Comparison of ENCODE assay signal across 8 cellular contexts in genomic region chr2:181891258-181891965, GRCh38. TPM values are rescaled to one million over a fixed set of nuclear protein-coding genes. Genes with fewer than 3 reads are reported as not detected.
A peak's percentile ranks its signal among the peaks of the same experiment; 100 is the strongest.
DNase-seq lines count a peak whose midpoint lies in the region; ATAC-seq and TF ChIP-seq lines count a peak whose summit lies in the region.

ITPRID2 (plus strand) TSS chr2:181891730; CDS start chr2:181892067, 337 bp downstream.

- H3K27ac ChIP-seq in lung (ENCODE audit: low read depth in 1 of 2, low read length in 1 of 2) = peak within 1 kb of the TSS; percentile 97 to 99

- DNase-seq in BE2C (peak; percentile 77), NCI-H524 treated with DMSO at 0.1 percent for 48 hours (lab: John Stamatoyannopoulos, UW) (peak; percentile 6), lung (ENCODE audit: low spot score) (peak; percentile 87)
- peak; percentile 78 for DNase-seq in activated CD4-positive, alpha-beta memory T cell treated with anti-CD3 and anti-CD28 coated beads for 36 hours
- DNase-seq in effector CD4-positive, alpha-beta T cell = peak; percentile 46
- DNase-seq in stimulated activated CD4-positive, alpha-beta T cell treated with anti-CD3 and anti-CD28 coated beads, TNF-alpha, amount 100 ng/mL, for 24 hours (ENCODE audit: low read depth in 3 of 3) = peak; percentile 31 to 70 (median 48)

- peaks cover 8% of the 10 kb centered on the region for H3K36me3 Mint-ChIP-seq in activated CD4-positive, alpha-beta memory T cell treated with anti-CD3 and anti-CD28 coated beads for 36 hours

- TF ChIP-seq CTCF in BE2C (IDR thresholded peaks at IDR 0.05; ENCODE audit: low read depth, low read length) (no peak), lung (IDR thresholded peaks at IDR 0.05; ENCODE audit: control extremely low read depth, extremely low read depth) (no peak)

- H3K27ac Mint-ChIP-seq in activated CD4-positive, alpha-beta memory T cell treated with anti-CD3 and anti-CD28 coated beads for 36 hours = peak within 1 kb of the TSS; percentile 77

- 1% methylated on average over 24 to 58 of the region's 58 CpGs for WGBS in lung, 2 donors

- CTCF ChIA-PET in activated CD4-positive, alpha-beta memory T cell treated with anti-CD3 and anti-CD28 coated beads for 36 hours (lab: Charles Lee) = interaction anchor here (1.1 to 2.1 kb wide), 4 partner anchors 11 to 168 kb away, joined by 3 to 13 read pairs (median 5); no protein-coding TSS in a partner anchor

- ATAC-seq in GM19025 (IDR thresholded peaks at IDR 0.05; ENCODE audit: low read depth, unreplicated experiment) = peak; percentile 86
- ATAC-seq in HG03280 (IDR thresholded peaks at IDR 0.05; ENCODE audit: unreplicated experiment) = peak; percentile 89
- peak; percentile 95 for ATAC-seq in lung (ENCODE audit: insufficient read depth, low FRiP score)

- H3K36me3 ChIP-seq in BE2C (no peaks in the 10 kb centered on the region), lung (ENCODE audit: control insufficient read depth in 2 of 2, insufficient read depth in 2 of 2, low read length in 2 of 2) (no peaks in the 10 kb centered on the region)

- intact Hi-C loops in activated CD4-positive, alpha-beta memory T cell treated with anti-CD3 and anti-CD28 coated beads for 36 hours (cut with micrococcal nuclease) = loop anchor here (1.0 to 10.0 kb wide), 8 partner anchors 16 to 1884 kb away; partner anchors contain the start of genes CWC22, DNAJC10, ITGA4 and UBE2E3

- H3K4me3 ChIP-seq in BE2C (ENCODE audit: low read depth, low read length) (peak within 1 kb of the TSS; percentile 74), lung (peak within 1 kb of the TSS; percentile 93)

- H3K4me3 Mint-ChIP-seq in activated CD4-positive, alpha-beta memory T cell treated with anti-CD3 and anti-CD28 coated beads for 36 hours = peak within 1 kb of the TSS; percentile 96

- H3K9me3 Mint-ChIP-seq in activated CD4-positive, alpha-beta memory T cell treated with anti-CD3 and anti-CD28 coated beads for 36 hours = no peaks in the 10 kb centered on the region

- H3K4me1 ChIP-seq in BE2C (no peaks in the 10 kb centered on the region), lung (ENCODE audit: control insufficient read depth in 2 of 2, insufficient read depth in 2 of 2, low read length in 2 of 2) (peaks cover 0 to 4% of the 10 kb centered on the region in 2 donors)

- H3K9me3 ChIP-seq in BE2C = no peaks in the 10 kb centered on the region
- no peaks in the 10 kb centered on the region for H3K9me3 ChIP-seq in lung (ENCODE audit: control insufficient read depth in 2 of 2, insufficient read depth in 1 of 2, low read length in 1 of 2)

- H3K27me3 ChIP-seq in BE2C (peaks cover 11% of the 10 kb centered on the region; the same call in 1 of the 2 replicates), lung (ENCODE audit: control insufficient read depth, insufficient read depth) (no peaks in the 10 kb centered on the region)

- peaks cover 23% of the 10 kb centered on the region for H3K4me1 Mint-ChIP-seq in activated CD4-positive, alpha-beta memory T cell treated with anti-CD3 and anti-CD28 coated beads for 36 hours (ENCODE audit: low read depth)

- H3K27me3 Mint-ChIP-seq in activated CD4-positive, alpha-beta memory T cell treated with anti-CD3 and anti-CD28 coated beads for 36 hours = peaks cover 12% of the 10 kb centered on the region

- POLR2A ChIA-PET in activated CD4-positive, alpha-beta memory T cell treated with anti-CD3 and anti-CD28 coated beads for 36 hours (lab: Charles Lee) = interaction anchor here (0.6 kb wide), 1 partner anchor 21 kb away, joined by 4 read pairs; no protein-coding TSS in a partner anchor

RNA-seq across cellular contexts. Expression of gene ITPRID2, which starts in this region (rescaled TPM):
- 24.0 TPM for polyA plus RNA-seq in BE2C (2012; ENCODE audit: insufficient read depth, insufficient read length, low read depth)
- 10 to 100 TPM; 38.0 to 39.2 TPM for total RNA-seq in activated CD4-positive, alpha-beta memory T cell treated with anti-CD3 and anti-CD28 coated beads for 36 hours
- total RNA-seq in lung = 100 to 1,000 TPM; 164 to 167 TPM
- 10 to 100 TPM; 59.5 to 60.2 TPM for polyA plus RNA-seq in lung

Comparison
In these comparisons a context has a peak if more than half of its experiments do, and no peak if none do; other contexts are left out.
1. Peak in every context shown above with its lines: DNase-seq, ATAC-seq, H3K4me3 ChIP-seq and H3K27ac ChIP-seq.
2. RNA of gene ITPRID2 (total RNA-seq): 164 to 167 TPM in lung; 38.0 to 39.2 TPM in activated CD4-positive, alpha-beta memory T cell treated with anti-CD3 and anti-CD28 coated beads for 36 hours; every median in the first group is over 4 times any median in the second.
3. DNase-seq: peak in every context shown above with its lines; median percentile 87 in lung; 78 in activated CD4-positive, alpha-beta memory T cell treated with anti-CD3 and anti-CD28 coated beads for 36 hours; 77 in BE2C; 48 in stimulated activated CD4-positive, alpha-beta T cell treated with anti-CD3 and anti-CD28 coated beads, TNF-alpha, amount 100 ng/mL, for 24 hours; 46 in effector CD4-positive, alpha-beta T cell; 6 in NCI-H524 treated with DMSO at 0.1 percent for 48 hours.